Comparison of ENCODE assay signal across 10 cellular contexts in the genomic region with DNA sequence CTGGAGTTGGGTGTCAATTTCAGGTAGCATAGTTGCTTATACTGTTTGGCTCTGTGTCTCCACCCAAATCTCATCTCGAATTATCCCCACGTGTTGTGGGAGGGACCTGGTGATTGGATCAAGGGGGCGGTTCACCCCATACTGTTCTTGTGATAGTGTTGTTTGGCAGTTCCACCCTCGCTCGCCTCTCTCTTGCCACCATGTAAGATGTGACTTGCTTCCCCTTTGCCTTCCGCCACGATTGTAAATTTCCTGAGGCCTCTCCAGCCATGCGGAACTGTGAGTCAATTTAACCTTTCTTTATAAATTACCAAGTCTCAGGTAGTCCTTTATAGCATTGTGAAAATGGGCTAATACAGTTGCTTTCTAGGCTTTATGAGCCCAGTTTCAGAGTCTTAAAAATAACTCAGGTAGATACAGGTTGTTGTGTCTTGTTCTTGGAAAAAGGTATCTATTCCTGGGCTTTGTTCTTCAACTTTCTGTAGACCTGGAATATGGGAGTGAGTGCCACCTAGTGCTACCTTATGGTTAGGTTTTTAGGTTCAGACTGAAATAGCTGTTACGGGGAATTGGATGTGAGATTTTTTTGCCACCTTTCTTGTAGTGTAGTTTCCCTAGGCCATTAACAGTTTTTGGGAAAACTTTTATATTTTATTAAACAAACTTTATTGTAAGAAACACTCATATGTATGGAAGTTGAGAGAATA. TPM values are rescaled to one million over a fixed set of nuclear protein-coding genes. Genes with fewer than 3 reads are reported as not detected.
DNase-seq lines count a peak whose midpoint lies in the region; ATAC-seq and TF ChIP-seq lines count a peak whose summit lies in the region.
"Had no signal": no experiment of that assay in that cellular context is flagged by ENCODE, and none has a peak within 500 bp of the region (broad histone marks: within the 10 kb centered on the region; RNA-seq: fewer than 3 reads in every experiment).

No MANE protein-coding gene starts in this region.

- H3K4me3 ChIP-seq in BE2C (ENCODE audit: low read depth, low read length): no peak overlapping the region
- H3K4me3 ChIP-seq in GM06990 (replicated peaks; ENCODE audit: low read depth, low read length): no peak overlapping the region
- no peak overlapping the region for H3K4me3 ChIP-seq in RWPE2 (ENCODE audit: severe bottlenecking)

- no peak for DNase-seq in BE2C
- no peak for DNase-seq in GM06990 (ENCODE audit: extremely low read depth, insufficient read length)
- no peak for DNase-seq in RWPE2 (ENCODE audit: low spot score)
- DNase-seq in glomerular visceral epithelial cell (ENCODE audit: extremely low spot score): peak; percentile 10
- no peak for DNase-seq in KG1 (lab: John Stamatoyannopoulos, UW)
- DNase-seq in amniotic stem cell (lab: John Stamatoyannopoulos, UW): no peak
- no peak for DNase-seq in COLO829 (ENCODE audit: low spot score)
- DNase-seq: Karpas-422, right cardiac atrium had no signal

- H3K36me3 ChIP-seq in BE2C: peaks cover 80% of the 10 kb centered on the region
- peaks cover 10% of the 10 kb centered on the region for H3K36me3 ChIP-seq in GM06990 (ENCODE audit: control insufficient read depth, insufficient read depth, low read length)
- H3K36me3 ChIP-seq in RWPE2 (ENCODE audit: low read depth): peaks cover 97% of the 10 kb centered on the region

- H3K27ac ChIP-seq in RWPE2 (ENCODE audit: poor library complexity, severe bottlenecking): no peak overlapping the region

- ATAC-seq in RWPE2 (ENCODE audit: low read depth) (peak; percentile 58; the same call in 2 of the 3 replicates), HG03571 (IDR thresholded peaks at IDR 0.05; ENCODE audit: unreplicated experiment) (no peak)
- ATAC-seq: right cardiac atrium had no signal

- H3K9me3 ChIP-seq in BE2C: no peaks in the 10 kb centered on the region
- H3K9me3 ChIP-seq in RWPE2 (ENCODE audit: severe bottlenecking): no peaks in the 10 kb centered on the region

- H3K27me3 ChIP-seq in BE2C (no peaks in the 10 kb centered on the region), GM06990 (replicated peaks; ENCODE audit: control insufficient read depth, insufficient read depth, low read length) (no peaks in the 10 kb centered on the region), RWPE2 (ENCODE audit: insufficient read depth, poor library complexity, severe bottlenecking) (no peaks in the 10 kb centered on the region)

- TF ChIP-seq CTCF in BE2C (IDR thresholded peaks at IDR 0.05; ENCODE audit: low read depth, low read length) (peak; percentile 38), GM06990 (IDR thresholded peaks at IDR 0.05; ENCODE audit: insufficient read depth, low read length, poor library complexity, severe bottlenecking) (peak; percentile 23), RWPE2 (IDR thresholded peaks at IDR 0.05; ENCODE audit: poor library complexity, severe bottlenecking) (peak; percentile 32)

- H3K4me1 ChIP-seq in BE2C (no peaks in the 10 kb centered on the region), RWPE2 (ENCODE audit: insufficient read depth, poor library complexity, severe bottlenecking) (no peaks in the 10 kb centered on the region)

RNA-seq across cellular contexts. Expression of a gene that starts 15.6 kb away (rescaled TPM):
- 564 TPM for polyA plus RNA-seq in BE2C (2012; ENCODE audit: insufficient read depth, insufficient read length, low read depth)

RNA-seq across cellular contexts. Expression of a gene that starts 19.8 kb away (rescaled TPM):
- polyA plus RNA-seq in BE2C (2012; ENCODE audit: insufficient read depth, insufficient read length, low read depth): 12.1 TPM
